ENCODE assay signal across 22 cellular contexts in genomic region chr1:177830531-177830930, GRCh38.
"Had no signal": no experiment of that assay in that cellular context is flagged by ENCODE, and none has a peak within 500 bp of the region (broad histone marks: within the 10 kb centered on the region; RNA-seq: fewer than 3 reads in every experiment).

No MANE protein-coding gene starts in this region.

- DNase-seq: kidney; left colon; left lung; lower lobe of right lung; mammary epithelial cell; mesendoderm; mucosa of descending colon; naive thymus-derived CD4-positive, alpha-beta T cell; ovary; posterior cingulate gyrus; retina; right cardiac atrium; stimulated activated CD4-positive, alpha-beta T cell treated with anti-CD3 and anti-CD28 coated beads, Interleukin-12 subunit alpha, Interleukin-12 subunit beta, amount 100 ng/mL, for 4 hours; stimulated activated CD4-positive, alpha-beta T cell treated with anti-CD3 and anti-CD28 coated beads, Interleukin-15, amount 100 ng/mL, for 24 hours; stimulated activated CD4-positive, alpha-beta T cell treated with anti-CD3 and anti-CD28 coated beads, Interleukin-2, amount 100 ng/mL, for 24 hours; stimulated activated CD4-positive, alpha-beta T cell treated with anti-CD3 and anti-CD28 coated beads, Interleukin-4, amount 100 ng/mL, for 1 hour; stimulated activated naive B cell treated with anti-CD40 and anti-IgM and Interleukin-4, amounts not matched to agents 10 μg/mL and 1 μg/mL and 100 μg/mL, for 72 hours; stimulated activated naive CD8-positive, alpha-beta T cell treated with anti-CD3 and anti-CD28 coated beads, Interleukin-15, Interleukin-2, amounts not matched to agents 100 U/mL and 50 U/mL, for 24 hours; stomach; uterus had no signal

- ATAC-seq: left colon; left lung; lower lobe of right lung; mucosa of descending colon; naive thymus-derived CD4-positive, alpha-beta T cell; natural killer cell treated with Interleukin-12 subunit alpha and Interleukin-12 subunit beta and Interleukin-15 and Interleukin-18, amount 100 ng/mL, for 72 hours; right cardiac atrium; sciatic nerve; stimulated activated naive B cell treated with anti-CD40 and anti-IgM and Interleukin-4, amounts not matched to agents 10 μg/mL and 1 μg/mL and 100 μg/mL, for 72 hours; stimulated activated naive CD8-positive, alpha-beta T cell treated with anti-CD3 and anti-CD28 coated beads, Interleukin-15, Interleukin-2, amounts not matched to agents 100 U/mL and 50 U/mL, for 24 hours had no signal
